Comparison of ENCODE assay signal across 17 cellular contexts in genomic region chr7:95547356-95547755, GRCh38. TPM values are rescaled to one million over a fixed set of nuclear protein-coding genes. Genes with fewer than 3 reads are reported as not detected.
DNase-seq lines count a peak whose midpoint lies in the region; ATAC-seq and TF ChIP-seq lines count a peak whose summit lies in the region.
"Had no signal": no experiment of that assay in that cellular context is flagged by ENCODE, and none has a peak within 500 bp of the region (broad histone marks: within the 10 kb centered on the region; RNA-seq: fewer than 3 reads in every experiment).

No MANE protein-coding gene starts in this region.

- no peak for TF ChIP-seq EP300 in tibial nerve (IDR thresholded peaks at IDR 0.05)

- no peak overlapping the region for H3K4me2 ChIP-seq in parathyroid adenoma (ENCODE audit: low read length)

- H3K4me1 ChIP-seq in heart left ventricle (peaks cover 16 to 65% (median 47%) of the 10 kb centered on the region in 12 donors), esophagus squamous epithelium (peaks cover 21 to 72% (median 56%) of the 10 kb centered on the region in 3 donors), parathyroid adenoma (peaks cover 38% of the 10 kb centered on the region), tibial nerve (peaks cover 8 to 79% (median 60%) of the 10 kb centered on the region in 4 donors)

- H3K79me2 ChIP-seq in parathyroid adenoma, result no peaks in the 10 kb centered on the region

- peak overlapping the region; percentile 46 to 95 (median 72) for H3K27ac ChIP-seq in heart left ventricle
- peak overlapping the region in 3 of 4 donors; percentile 59 to 95 (median 88) for H3K27ac ChIP-seq in esophagus squamous epithelium
- H3K27ac ChIP-seq in parathyroid adenoma, result peak overlapping the region; percentile 85
- H3K27ac ChIP-seq in tibial nerve, result peak overlapping the region; percentile 64 to 98 (median 83)

- TF ChIP-seq POLR2A in heart left ventricle (IDR thresholded peaks at IDR 0.05), result no peak
- no peak for TF ChIP-seq POLR2A in esophagus squamous epithelium (IDR thresholded peaks at IDR 0.05)
- TF ChIP-seq POLR2A in tibial nerve (IDR thresholded peaks at IDR 0.05), result no peak

- H3K36me3 ChIP-seq in heart left ventricle (no peaks in the 10 kb centered on the region), esophagus squamous epithelium (no peaks in the 10 kb centered on the region), parathyroid adenoma (ENCODE audit: control insufficient read depth, insufficient read depth, low read length) (no peaks in the 10 kb centered on the region), tibial nerve (no peaks in the 10 kb centered on the region)

- ATAC-seq in heart left ventricle (no peak), Right ventricle myocardium inferior (no peak), esophagus mucosa (no peak), GM19324 (IDR thresholded peaks at IDR 0.05; ENCODE audit: low FRiP score, unreplicated experiment) (no peak)
- ATAC-seq: T-cell had no signal

- TF ChIP-seq CTCF in heart left ventricle (IDR thresholded peaks at IDR 0.05), result no peak
- no peak for TF ChIP-seq CTCF in esophagus squamous epithelium (IDR thresholded peaks at IDR 0.05)
- no peak for TF ChIP-seq CTCF in parathyroid adenoma (IDR thresholded peaks at IDR 0.05)
- TF ChIP-seq CTCF in tibial nerve (IDR thresholded peaks at IDR 0.05), result no peak

- 46 to 52% (median 49%) methylated on average over 3 of the region's 3 CpGs for WGBS in heart left ventricle, 4 donors
- WGBS in esophagus squamous epithelium, 2 donors, result 61 to 68% methylated on average over 3 of the region's 3 CpGs
- 40 to 42% methylated on average over 3 of the region's 3 CpGs for WGBS in tibial nerve, 2 donors

- intact Hi-C loops in heart left ventricle (cut with DNase I) (loop anchor here in 7 of 10 donors (5.0 kb wide), 3 partner anchors 35 to 135 kb away; partner anchors contain the start of gene PDK4 (in 5 of the 7)), Right ventricle myocardium inferior (cut with DNase I) (no loop called here), esophagus squamous epithelium (cut with DNase I) (no loop called here)

- no peak overlapping the region for H2AFZ ChIP-seq in parathyroid adenoma

- peak overlapping the region in 1 of 12 donors; percentile 1 for H3K4me3 ChIP-seq in heart left ventricle
- peak overlapping the region in 1 of 4 donors; percentile 3 for H3K4me3 ChIP-seq in esophagus squamous epithelium
- H3K4me3 ChIP-seq in parathyroid adenoma (ENCODE audit: low read depth, low read length), result no peak overlapping the region
- H3K4me3 ChIP-seq in tibial nerve, result no peak overlapping the region

- H3K9me3 ChIP-seq in heart left ventricle, result no peaks in the 10 kb centered on the region
- H3K9me3 ChIP-seq in esophagus squamous epithelium, result no peaks in the 10 kb centered on the region
- H3K9me3 ChIP-seq in parathyroid adenoma (ENCODE audit: control insufficient read depth, low read length), result no peaks in the 10 kb centered on the region
- no peaks in the 10 kb centered on the region for H3K9me3 ChIP-seq in tibial nerve

- H3K27me3 ChIP-seq in heart left ventricle, result no peaks in the 10 kb centered on the region
- no peaks in the 10 kb centered on the region for H3K27me3 ChIP-seq in esophagus squamous epithelium
- no peaks in the 10 kb centered on the region for H3K27me3 ChIP-seq in parathyroid adenoma (ENCODE audit: control insufficient read depth, insufficient read depth, low read length)
- H3K27me3 ChIP-seq in tibial nerve, result no peaks in the 10 kb centered on the region

- DNase-seq in heart left ventricle, result no peak
- no peak for DNase-seq in Right ventricle myocardium inferior (ENCODE audit: missing footprints)
- DNase-seq in esophagus squamous epithelium (lab: John Stamatoyannopoulos, UW), result no peak
- no peak for DNase-seq in tibial nerve (ENCODE audit: low spot score in 2 of 2)
- no peak for DNase-seq in effector CD4-positive, alpha-beta T cell
- DNase-seq: activated CD4-positive, alpha-beta T cell treated with anti-CD3 and anti-CD28 coated beads, Interleukin-2, amount 50 U/mL, for 1 hour; activated gamma-delta T cell treated with Interleukin-2 at 50 U/mL for 16 hours; midbrain; NCI-H2107; NCI-H524 treated with DMSO at 0.1 percent for 48 hours; retina; SIG-M5; stimulated activated CD4-positive, alpha-beta T cell treated with anti-CD3 and anti-CD28 coated beads, Interleukin-15, amount 100 ng/mL, for 24 hours; T-cell had no signal

- H3K9ac ChIP-seq in parathyroid adenoma, result no peak overlapping the region

RNA-seq across cellular contexts. Expression of gene PDK4, which starts 49.0 kb away (rescaled TPM):
- total RNA-seq in heart left ventricle, result 1,000 to 10,000 TPM in 2 of 9 donors, 100 to 1,000 TPM in 5, 10 to 100 TPM in 2; 45.6 to 4,362 (median 173) TPM
- 100 to 1,000 TPM; 116 to 724 TPM for polyA plus RNA-seq in heart left ventricle
- 431 TPM for total RNA-seq in Right ventricle myocardium inferior
- total RNA-seq in esophagus squamous epithelium, result 100 to 1,000 TPM in 2 of 4 donors, 1 to 10 TPM in 2; 4.1 to 129 (median 64.6) TPM
- 100 to 1,000 TPM; 490 to 939 (median 827) TPM for total RNA-seq in tibial nerve
- 1.5 TPM for total RNA-seq in esophagus mucosa

Comparison
In these comparisons a context has a peak if more than half of its experiments do, and no peak if none do; other contexts are left out.
1. intact Hi-C loops: an anchor here in heart left ventricle (5.0 kb wide); none called in Right ventricle myocardium inferior and esophagus squamous epithelium.